In the genomic region with DNA sequence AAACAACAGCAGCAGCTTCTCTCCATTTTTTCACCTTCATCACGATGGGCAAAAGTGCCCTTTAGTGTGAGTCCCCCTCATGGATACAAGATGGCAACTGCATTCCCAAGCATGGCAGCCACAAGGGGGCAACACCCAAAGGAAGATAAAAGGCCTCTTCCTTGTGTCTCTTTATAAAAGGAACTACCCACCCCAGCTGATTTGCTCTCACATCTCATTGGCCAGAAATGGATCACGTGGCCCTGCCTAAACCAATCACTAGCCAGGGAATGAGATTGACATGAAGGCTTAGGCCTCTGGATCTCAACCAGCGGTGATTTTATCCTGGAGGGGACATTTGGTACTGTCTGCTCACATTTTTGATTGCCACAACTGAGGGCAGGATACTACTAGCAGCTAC, we compare ENCODE assay signal across 8 cellular contexts. TPM values are rescaled to one million over a fixed set of nuclear protein-coding genes. Genes with fewer than 3 reads are reported as not detected.
DNase-seq lines count a peak whose midpoint lies in the region; ATAC-seq lines count a peak whose summit lies in the region.

No MANE protein-coding gene starts in this region.

- no peak overlapping the region for H3K9ac ChIP-seq in mesendoderm (ENCODE audit: low read length)

- no peak overlapping the region for H3K23ac ChIP-seq in mesendoderm (ENCODE audit: low read length)

- no CpG with 5 or more reads among the region's 3 CpGs for WGBS in mesendoderm (ENCODE audit: extremely low coverage, insufficient coverage, low lambda C conversion rate)

- no peak overlapping the region for H2AK5ac ChIP-seq in mesendoderm (ENCODE audit: low read length)

- no peak overlapping the region for H2BK120ac ChIP-seq in mesendoderm (ENCODE audit: low read depth, low read length)

- H3K4me1 ChIP-seq in mesendoderm (ENCODE audit: control insufficient read depth, low read depth, low read length), result no peaks in the 10 kb centered on the region

- H3K27ac ChIP-seq in mesendoderm (ENCODE audit: low read depth, low read length), result no peak overlapping the region

- ATAC-seq in HG03097 (IDR thresholded peaks at IDR 0.05; ENCODE audit: low FRiP score, unreplicated experiment), result no peak

- no peak overlapping the region for H3K18ac ChIP-seq in mesendoderm (ENCODE audit: low read length)

- H3K36me3 ChIP-seq in mesendoderm (ENCODE audit: control insufficient read depth, insufficient read depth, low read length), result no peaks in the 10 kb centered on the region

- H4K8ac ChIP-seq in mesendoderm (ENCODE audit: low read depth, low read length), result no peak overlapping the region

- H2BK15ac ChIP-seq in mesendoderm (replicated peaks; ENCODE audit: low read depth), result no peak overlapping the region

- H3K4me3 ChIP-seq in mesendoderm (ENCODE audit: low read length), result no peak overlapping the region

- H3K27me3 ChIP-seq in mesendoderm (ENCODE audit: insufficient read depth, low read length, poor library complexity), result no peaks in the 10 kb centered on the region

- H3K56ac ChIP-seq in mesendoderm (ENCODE audit: low read length), result no peak overlapping the region

- H3K79me1 ChIP-seq in mesendoderm (ENCODE audit: low read length), result no peaks in the 10 kb centered on the region

- no peak overlapping the region for H3K4me2 ChIP-seq in mesendoderm (ENCODE audit: low read length)

- no peak overlapping the region for H4K5ac ChIP-seq in mesendoderm (ENCODE audit: low read length)

- DNase-seq in NCI-H187 (lab: John Stamatoyannopoulos, UW) (peak; percentile 7 to 26), NCI-H187 treated with DMSO at 0.1 percent for 48 hours (lab: John Stamatoyannopoulos, UW) (no peak), Kasumi-1 (lab: John Stamatoyannopoulos, UW) (peak; percentile 83 to 84), SK-N-DZ (ENCODE audit: low spot score) (peak; percentile 95), cerebellar cortex (ENCODE audit: low spot score) (peak; percentile 71), mesendoderm (peak; percentile 99), inferior parietal cortex (ENCODE audit: extremely low spot score) (no peak)

- no peaks in the 10 kb centered on the region for H3K79me2 ChIP-seq in mesendoderm (ENCODE audit: control insufficient read depth, insufficient read depth, low read length)

- no peak overlapping the region for H2BK5ac ChIP-seq in mesendoderm (ENCODE audit: low read length)

- H3K4ac ChIP-seq in mesendoderm (ENCODE audit: low read depth, low read length), result no peak overlapping the region

RNA-seq across cellular contexts. Expression of gene IFT81, which starts 21.9 kb away (rescaled TPM):
- 20.9 and 28.9 TPM in 2 replicates for polyA plus RNA-seq in SK-N-DZ (2014; cell fraction: cytosol; rRNA removed)
- polyA plus RNA-seq in SK-N-DZ (2014; cell fraction: nucleus; rRNA removed), result 37.0 and 39.6 TPM in 2 replicates
- 7.0 TPM for polyA plus RNA-seq in mesendoderm (2013, experiment 1 of 2)
- 6.3 TPM for polyA plus RNA-seq in mesendoderm (2013, experiment 2 of 2)

RNA-seq across cellular contexts. Expression of gene C12orf76, which starts 53.9 kb away (rescaled TPM):
- 31.9 and 43.3 TPM in 2 replicates for polyA plus RNA-seq in SK-N-DZ (2014; cell fraction: cytosol; rRNA removed)
- 16.3 and 20.0 TPM in 2 replicates for polyA plus RNA-seq in SK-N-DZ (2014; cell fraction: nucleus; rRNA removed)
- 5.0 TPM for polyA plus RNA-seq in mesendoderm (2013, experiment 1 of 2)
- 5.4 TPM for polyA plus RNA-seq in mesendoderm (2013, experiment 2 of 2)

Comparison
In these comparisons a context has a peak if more than half of its experiments do, and no peak if none do; other contexts are left out.
1. DNase-seq: peak in NCI-H187 (2 of 2), Kasumi-1 (2 of 2), SK-N-DZ (single experiment), cerebellar cortex (single experiment) and mesendoderm (single experiment); none in NCI-H187 treated with DMSO at 0.1 percent for 48 hours (single experiment) and inferior parietal cortex (single experiment).